Comparison of ENCODE assay signal across 13 cellular contexts in genomic region chr16:81560979-81561657, GRCh38.
DNase-seq lines count a peak whose midpoint lies in the region; ATAC-seq and TF ChIP-seq lines count a peak whose summit lies in the region.
"Had no signal": no experiment of that assay in that cellular context is flagged by ENCODE, and none has a peak within 500 bp of the region (broad histone marks: within the 10 kb centered on the region; RNA-seq: fewer than 3 reads in every experiment).

No MANE protein-coding gene starts in this region.

- H3K27me3 ChIP-seq in RWPE2 (ENCODE audit: insufficient read depth, poor library complexity, severe bottlenecking) (no peaks in the 10 kb centered on the region), osteoblast (ENCODE audit: insufficient read depth, low read length) (no peaks in the 10 kb centered on the region), testis (no peaks in the 10 kb centered on the region)

- H3K36me3 ChIP-seq in RWPE2 (ENCODE audit: low read depth) (peaks cover 4% of the 10 kb centered on the region), osteoblast (ENCODE audit: insufficient read depth, low read length) (no peaks in the 10 kb centered on the region), testis (ENCODE audit: low read depth, missing control alignments) (no peaks in the 10 kb centered on the region)

- DNase-seq in EL (peak; percentile 62), RWPE2 (ENCODE audit: low spot score) (no peak), osteoblast (ENCODE audit: insufficient read length, low spot score, missing footprints) (peak; percentile 81), NCI-H1092 treated with DMSO at 0.1 percent for 48 hours (lab: John Stamatoyannopoulos, UW) (no peak), testis (no peak)
- DNase-seq in activated naive CD4-positive, alpha-beta T cell (lab: John Stamatoyannopoulos, UW) = no peak
- DNase-seq: activated CD4-positive, alpha-beta T cell treated with anti-CD3 and anti-CD28 coated beads, Interleukin-2, amount 10 ng/mL, durations not matched to agents 7 days and 5 days; hypothalamus; midbrain; NCI-H2081 treated with DMSO at 0.1 percent for 48 hours; NCI-H526 had no signal

- no peak for TF ChIP-seq POLR2A in testis (IDR thresholded peaks at IDR 0.05)

- peaks cover 49% of the 10 kb centered on the region for H4K20me1 ChIP-seq in osteoblast (ENCODE audit: insufficient read depth, low read length)

- intact Hi-C loops in testis (cut with DNase I; ENCODE audit: low total_unique reads) = no loop called here

- no peak overlapping the region for H2AFZ ChIP-seq in osteoblast (ENCODE audit: low read length)

- H3K4me3 ChIP-seq in RWPE2 (ENCODE audit: severe bottlenecking) = no peak overlapping the region
- H3K4me3 ChIP-seq in osteoblast (ENCODE audit: insufficient read depth, low read length) = no peak overlapping the region
- no peak overlapping the region for H3K4me3 ChIP-seq in testis

- H3K4me2 ChIP-seq in osteoblast (ENCODE audit: insufficient read depth, low read length) = peak overlapping the region; percentile 6

- H3K27ac ChIP-seq in RWPE2 (ENCODE audit: poor library complexity, severe bottlenecking) = peak overlapping the region; percentile 9
- peak overlapping the region; percentile 53 for H3K27ac ChIP-seq in osteoblast (ENCODE audit: low read depth, low read length)
- H3K27ac ChIP-seq in testis = no peak overlapping the region

- ATAC-seq in RWPE2 (ENCODE audit: low read depth) = peak; percentile 53
- ATAC-seq in esophagus mucosa = peak; percentile 21
- no peak for ATAC-seq in GM19023 (IDR thresholded peaks at IDR 0.05; ENCODE audit: unreplicated experiment)

- H3K9me3 ChIP-seq in RWPE2 (ENCODE audit: severe bottlenecking) = no peaks in the 10 kb centered on the region
- H3K9me3 ChIP-seq in osteoblast (ENCODE audit: low read depth, low read length) = no peaks in the 10 kb centered on the region
- no peaks in the 10 kb centered on the region for H3K9me3 ChIP-seq in testis

- H3K4me1 ChIP-seq in RWPE2 (ENCODE audit: insufficient read depth, poor library complexity, severe bottlenecking) (peaks cover 27% of the 10 kb centered on the region), osteoblast (ENCODE audit: insufficient read depth, low read length) (peaks cover 31% of the 10 kb centered on the region), testis (no peaks in the 10 kb centered on the region)

- no peak for TF ChIP-seq CTCF in RWPE2 (IDR thresholded peaks at IDR 0.05; ENCODE audit: poor library complexity, severe bottlenecking)
- no peak for TF ChIP-seq CTCF in osteoblast (IDR thresholded peaks at IDR 0.05; ENCODE audit: extremely low read depth, low read depth, low read length)
- TF ChIP-seq CTCF in testis (IDR thresholded peaks at IDR 0.05) = no peak

- WGBS in testis, 2 donors = 74 to 95% methylated on average over 8 of the region's 8 CpGs

- H3K79me2 ChIP-seq in osteoblast (ENCODE audit: insufficient read depth, low read length) = peaks cover 33% of the 10 kb centered on the region

Comparison
In these comparisons a context has a peak if more than half of its experiments do, and no peak if none do; other contexts are left out.
1. DNase-seq: peak in EL (single experiment) and osteoblast (single experiment); none in RWPE2 (single experiment), NCI-H1092 treated with DMSO at 0.1 percent for 48 hours (single experiment), activated naive CD4-positive, alpha-beta T cell (0 of 4) and testis (single experiment).
2. H3K27ac ChIP-seq: peak in RWPE2 (single experiment) and osteoblast (single experiment); none in testis (0 of 2).